ENCODE assay signal across 8 cellular contexts in the genomic region with DNA sequence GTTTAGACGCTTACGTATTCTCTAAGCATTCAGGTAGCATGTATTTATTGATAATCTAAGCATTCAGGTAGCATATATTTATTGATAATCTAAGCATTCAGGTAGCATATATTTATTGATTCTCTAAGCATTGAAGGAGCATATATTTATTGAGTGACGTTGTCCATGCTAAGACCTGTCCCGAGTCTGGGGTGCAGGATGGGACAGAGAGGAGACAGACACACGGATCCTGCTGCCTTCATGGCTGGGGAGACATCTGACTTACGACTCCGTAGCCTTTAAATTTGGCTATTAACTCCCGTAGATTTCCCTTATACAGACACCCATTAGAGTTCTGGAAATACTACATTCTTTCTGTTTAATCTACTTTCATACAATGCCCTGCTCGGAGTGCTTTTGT. TPM values are rescaled to one million over a fixed set of nuclear protein-coding genes. Genes with fewer than 3 reads are reported as not detected.
A peak's percentile ranks its signal among the peaks of the same experiment; 100 is the strongest.
DNase-seq lines count a peak whose midpoint lies in the region; ATAC-seq and TF ChIP-seq lines count a peak whose summit lies in the region.

No MANE protein-coding gene starts in this region.

- H3K4ac ChIP-seq in neuronal stem cell (ENCODE audit: low read length) = no peak overlapping the region

- no peak overlapping the region for H2BK5ac ChIP-seq in neuronal stem cell (ENCODE audit: low read length)

- H4K8ac ChIP-seq in neuronal stem cell (ENCODE audit: low read depth, low read length) = no peak overlapping the region

- CTCF ChIA-PET in CD4-positive, alpha-beta T cell (lab: Charles Lee) = no interaction called here

- no CpG with 5 or more reads among the region's 9 CpGs for WGBS in neuronal stem cell (ENCODE audit: extremely low coverage in 2 of 2, insufficient read length in 2 of 2, insufficient replicate concordance in 1 of 2), 2 donors

- peaks cover 7% of the 10 kb centered on the region for H3K79me1 ChIP-seq in neuronal stem cell (ENCODE audit: low read depth, low read length)

- H3K27ac Mint-ChIP-seq in CD4-positive, alpha-beta T cell = no peak overlapping the region

- peaks cover 34% of the 10 kb centered on the region for H3K36me3 Mint-ChIP-seq in CD4-positive, alpha-beta T cell (ENCODE audit: low read depth)

- no peak for DNase-seq in CD4-positive, alpha-beta T cell
- peak; percentile 39 for DNase-seq in NCI-H146 treated with DMSO at 0.1 percent for 48 hours (lab: John Stamatoyannopoulos, UW; ENCODE audit: unreplicated experiment)
- DNase-seq in dorsolateral prefrontal cortex = no peak
- DNase-seq in neuronal stem cell (ENCODE audit: low spot score) = no peak
- no peak for DNase-seq in NCI-H446 (lab: John Stamatoyannopoulos, UW)
- no peak for DNase-seq in HCEC 1CT
- no peak for DNase-seq in UCSD-AML1 (lab: John Stamatoyannopoulos, UW; ENCODE audit: unreplicated experiment)

- no peak overlapping the region for H2BK15ac ChIP-seq in neuronal stem cell (ENCODE audit: low read length)

- peaks cover 5% of the 10 kb centered on the region for H3K9me3 ChIP-seq in CD4-positive, alpha-beta T cell (ENCODE audit: control insufficient read depth, low read length)
- H3K9me3 ChIP-seq in neuronal stem cell (replicated peaks in 1 of 2; ENCODE audit: control insufficient read depth in 2 of 2, insufficient read depth in 1 of 2, low read depth in 1 of 2, low read length in 2 of 2) = peaks cover 2 to 37% of the 10 kb centered on the region in 2 donors

- H3K27ac ChIP-seq in CD4-positive, alpha-beta T cell (ENCODE audit: low read depth, low read length) = no peak overlapping the region
- H3K27ac ChIP-seq in dorsolateral prefrontal cortex = peak overlapping the region in 40 of 59 donors; percentile 14 to 91 (median 84)
- H3K27ac ChIP-seq in neuronal stem cell (replicated peaks; ENCODE audit: low read length) = no peak overlapping the region

- H3K27me3 Mint-ChIP-seq in CD4-positive, alpha-beta T cell = peaks cover 9% of the 10 kb centered on the region

- peaks cover 0 to 2% of the 10 kb centered on the region in 2 donors for H3K4me1 ChIP-seq in neuronal stem cell (ENCODE audit: control insufficient read depth in 2 of 2, insufficient read depth in 1 of 2, low read depth in 1 of 2, low read length in 2 of 2)

- no peak for ATAC-seq in CD4-positive, alpha-beta T cell (ENCODE audit: poor library complexity)
- ATAC-seq in GM18868 (IDR thresholded peaks at IDR 0.05; ENCODE audit: unreplicated experiment) = no peak

- H3K27me3 ChIP-seq in CD4-positive, alpha-beta T cell (ENCODE audit: control insufficient read depth, insufficient read depth, low read length) = peaks cover 5% of the 10 kb centered on the region
- no peaks in the 10 kb centered on the region for H3K27me3 ChIP-seq in dorsolateral prefrontal cortex
- H3K27me3 ChIP-seq in neuronal stem cell (ENCODE audit: control insufficient read depth in 3 of 3, insufficient read depth in 3 of 3, low read depth in 1 of 3, low read length in 3 of 3) = no peaks in the 10 kb centered on the region

- no peak overlapping the region for H3K18ac ChIP-seq in neuronal stem cell (ENCODE audit: low read length)

- H3K9me3 Mint-ChIP-seq in CD4-positive, alpha-beta T cell = peaks cover 18% of the 10 kb centered on the region

- no peak overlapping the region for H3K14ac ChIP-seq in neuronal stem cell (ENCODE audit: low read length)

- no peak overlapping the region for H3K9ac ChIP-seq in neuronal stem cell (ENCODE audit: low read depth, low read length, poor library complexity)

- intact Hi-C loops in CD4-positive, alpha-beta T cell (cut with DNase I, micrococcal nuclease) = no loop called here
- intact Hi-C loops in dorsolateral prefrontal cortex (cut with DNase I) = no loop called here

- H4K91ac ChIP-seq in neuronal stem cell (ENCODE audit: low read depth, low read length, poor library complexity) = no peak overlapping the region

- no peak overlapping the region for H2BK12ac ChIP-seq in neuronal stem cell (ENCODE audit: low read length)

- H3K23ac ChIP-seq in neuronal stem cell (ENCODE audit: low read depth, low read length, poor library complexity) = no peak overlapping the region

- H3K36me3 ChIP-seq in neuronal stem cell (replicated peaks in 1 of 2; ENCODE audit: control insufficient read depth in 2 of 2, insufficient read depth in 2 of 2, low read length in 2 of 2) = peaks cover 15 to 44% of the 10 kb centered on the region in 2 donors

- peak overlapping the region; percentile 84 for H3K4me2 ChIP-seq in neuronal stem cell (ENCODE audit: insufficient read depth, low read length, poor library complexity, severe bottlenecking)

- no peak for TF ChIP-seq CTCF in CD4-positive, alpha-beta T cell (IDR thresholded peaks at IDR 0.05)
- TF ChIP-seq CTCF in dorsolateral prefrontal cortex (IDR thresholded peaks at IDR 0.05 in 54 of 56, conservative IDR thresholded peaks at IDR 0.05 in 2 of 56; ENCODE audit: low read depth in 1 of 56, partially characterized antibody in 56 of 56) = no peak

- no peak overlapping the region for H2AK5ac ChIP-seq in neuronal stem cell (ENCODE audit: low read depth, low read length)

- H3K4me3 ChIP-seq in dorsolateral prefrontal cortex = peak overlapping the region; percentile 71 to 96 (median 89)
- H3K4me3 ChIP-seq in neuronal stem cell (ENCODE audit: low read length in 2 of 2) = peak overlapping the region in 1 of 2 donors; percentile 94

- peak overlapping the region; percentile 100 for H2AFZ ChIP-seq in neuronal stem cell (ENCODE audit: low read length)

- peak overlapping the region; percentile 91 for H3K4me3 Mint-ChIP-seq in CD4-positive, alpha-beta T cell

- peaks cover 11% of the 10 kb centered on the region for H3K4me1 Mint-ChIP-seq in CD4-positive, alpha-beta T cell (ENCODE audit: low read depth)

- POLR2A ChIA-PET in CD4-positive, alpha-beta T cell (lab: Charles Lee) = interaction anchor here (0.7 kb wide), 1 partner anchor 10 kb away, joined by 3 read pairs; no protein-coding TSS in a partner anchor

- no peak overlapping the region for H2BK120ac ChIP-seq in neuronal stem cell (ENCODE audit: low read depth, low read length)

RNA-seq across cellular contexts. Expression of a gene that starts 1.0 kb away (rescaled TPM):
- 1 to 10 TPM; 2.3 to 2.6 TPM for total RNA-seq in CD4-positive, alpha-beta T cell
- 10 to 100 TPM; 25.8 to 69.7 (median 46.0) TPM for total RNA-seq in dorsolateral prefrontal cortex
- polyA plus RNA-seq in neuronal stem cell (2013, experiment 1 of 2) = 30.3 TPM
- 30.5 TPM for polyA plus RNA-seq in neuronal stem cell (2013, experiment 2 of 2)

Comparison
In these comparisons a context has a peak if more than half of its experiments do, and no peak if none do; other contexts are left out.
1. H3K27ac ChIP-seq: peak in dorsolateral prefrontal cortex (40 of 59); none in CD4-positive, alpha-beta T cell (single experiment) and neuronal stem cell (single experiment).
2. RNA of a gene that starts 1.0 kb away (total RNA-seq): 25.8 to 69.7 TPM in dorsolateral prefrontal cortex; 2.3 to 2.6 TPM in CD4-positive, alpha-beta T cell; every median in the first group is over 4 times any median in the second.